Comparison of ENCODE assay signal across 8 cellular contexts in the genomic region with DNA sequence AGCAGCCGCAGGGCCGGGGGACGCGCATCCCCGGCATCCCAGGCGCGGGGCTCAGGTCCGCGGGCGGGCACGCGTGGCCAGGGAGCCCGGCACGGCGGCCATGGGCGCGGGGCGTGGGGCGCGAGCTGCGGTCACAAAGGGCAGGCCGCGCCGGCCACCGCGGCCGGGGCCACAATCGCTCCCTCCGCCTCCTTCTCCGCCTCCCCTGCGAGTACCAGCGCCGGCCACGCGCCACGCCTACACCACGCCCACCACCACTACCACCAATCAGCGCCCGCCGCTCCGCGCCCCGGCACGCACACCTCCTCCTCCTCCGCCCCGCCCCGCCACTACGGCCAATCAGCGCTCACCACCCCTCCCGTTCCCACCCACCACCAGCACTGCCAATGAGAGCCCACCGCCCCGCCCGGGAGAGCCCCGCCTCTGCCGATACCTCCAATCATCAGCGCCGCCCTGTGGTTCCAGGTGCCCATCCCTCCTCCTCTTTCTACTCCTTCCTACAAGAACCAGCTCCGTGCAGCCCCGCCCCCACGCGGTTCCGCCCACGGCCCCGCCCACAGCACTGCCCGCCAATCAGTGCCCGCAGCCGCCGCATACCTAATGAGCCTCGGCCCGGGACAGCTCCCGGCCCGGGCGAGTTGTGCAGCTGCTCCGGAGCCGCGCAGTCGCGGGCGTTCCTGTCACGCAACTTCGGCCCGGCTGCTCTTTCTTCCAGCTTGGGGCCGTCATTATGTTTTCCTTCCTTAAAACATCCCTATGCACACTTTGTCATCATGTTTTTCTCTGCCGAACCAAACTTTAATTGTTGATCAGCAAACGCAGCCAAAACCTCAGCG. TPM values are rescaled to one million over a fixed set of nuclear protein-coding genes. Genes with fewer than 3 reads are reported as not detected.
DNase-seq lines count a peak whose midpoint lies in the region; ATAC-seq and TF ChIP-seq lines count a peak whose summit lies in the region.

A gene (minus strand): TSS at position 213 of the 836 bp plus-strand sequence. CDS start 232 bp downstream, outside the sequence.

- H3K4me3 ChIP-seq in prostate gland, result peak within 1 kb of the TSS; percentile 81 to 96

- ATAC-seq in GM18499 (IDR thresholded peaks at IDR 0.05; ENCODE audit: insufficient read depth, unreplicated experiment) (peak; percentile 87), HG02885 (IDR thresholded peaks at IDR 0.05; ENCODE audit: poor library complexity, unreplicated experiment) (peak; percentile 83), left ventricle myocardium superior (peak; percentile 93)

- peak; percentile 37 for DNase-seq in NCI-H1694 (lab: John Stamatoyannopoulos, UW)
- peak; percentile 99 to 100 (median 100) for DNase-seq in T-helper 2 cell
- DNase-seq in anterior cingulate cortex (lab: John Stamatoyannopoulos, UW), result peak; percentile 88 to 100 (median 100)
- peak; percentile 100 for DNase-seq in left ventricle myocardium superior
- peak; percentile 100 for DNase-seq in prostate gland (ENCODE audit: low spot score)
- peak; percentile 100 for DNase-seq in ureter (ENCODE audit: low spot score)

- H3K27ac ChIP-seq in prostate gland, result peak within 1 kb of the TSS; percentile 82 to 85

- TF ChIP-seq POLR2A in prostate gland (IDR thresholded peaks at IDR 0.05), result peak; percentile 88

- intact Hi-C loops in left ventricle myocardium superior (cut with micrococcal nuclease) (loop anchor here (10.0 kb wide), 1 partner anchor 72 kb away; no protein-coding TSS in a partner anchor), prostate gland (cut with DNase I) (loop anchor here (5.0 to 10.0 kb wide), 3 partner anchors 70 to 245 kb away; a partner anchor contains a TSS)

- no peaks in the 10 kb centered on the region for H3K36me3 ChIP-seq in prostate gland

- no peaks in the 10 kb centered on the region for H3K9me3 ChIP-seq in prostate gland

- H3K27me3 ChIP-seq in prostate gland (replicated peaks; ENCODE audit: insufficient read depth), result no peaks in the 10 kb centered on the region

- TF ChIP-seq CTCF in prostate gland (IDR thresholded peaks at IDR 0.05), result peak in 3 of 4 experiments; percentile 20 to 61 (median 29)

- peaks cover 9% of the 10 kb centered on the region for H3K4me1 ChIP-seq in prostate gland (replicated peaks)

- WGBS in prostate gland, result under 1% methylated on average over 65 of the region's 86 CpGs

RNA-seq across cellular contexts. Expression of the gene that starts here (rescaled TPM):
- total RNA-seq in left ventricle myocardium superior, result 63.4 TPM
- 10 to 100 TPM; 32.2 to 44.3 TPM for total RNA-seq in prostate gland
- total RNA-seq in ureter, result 85.3 TPM

Comparison
In these comparisons a context has a peak if more than half of its experiments do, and no peak if none do; other contexts are left out.
1. Peak in every context shown above with its lines: DNase-seq, ATAC-seq, H3K4me3 ChIP-seq and H3K27ac ChIP-seq.
2. DNase-seq: peak in every context shown above with its lines; median percentile 100 in T-helper 2 cell; 100 in anterior cingulate cortex; 100 in left ventricle myocardium superior; 100 in prostate gland; 100 in ureter; 37 in NCI-H1694.